16 cellular contexts compared by ENCODE assay signal in the genomic region with DNA sequence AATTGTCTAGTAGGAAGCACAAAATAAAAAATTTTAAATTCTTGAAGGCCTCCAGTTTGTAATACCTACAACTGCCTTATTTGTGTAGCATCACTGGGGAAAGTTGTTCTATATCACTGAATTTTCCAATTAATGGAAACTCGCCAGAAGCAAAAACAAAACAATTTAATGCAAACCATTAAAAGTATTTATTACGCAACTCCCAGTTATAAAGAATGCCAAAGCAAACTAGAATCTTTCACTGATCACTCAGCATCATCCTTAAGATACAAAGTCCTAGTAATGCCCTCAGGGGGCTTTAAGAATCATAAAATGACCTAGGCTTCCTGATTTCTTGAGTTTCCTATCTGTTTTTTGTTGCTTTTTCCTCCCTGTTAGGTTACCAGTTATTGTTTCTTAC.
"Had no signal": no experiment of that assay in that cellular context is flagged by ENCODE, and none has a peak within 500 bp of the region (broad histone marks: within the 10 kb centered on the region; RNA-seq: fewer than 3 reads in every experiment).

No MANE protein-coding gene starts in this region.

- ATAC-seq: activated CD8-positive, alpha-beta T cell treated with anti-CD3 and anti-CD28 coated beads, Interleukin-2, amount 10 ng/mL, durations not matched to agents 7 days and 5 days; effector memory CD8-positive, alpha-beta T cell had no signal

- H3K27ac ChIP-seq: epithelial cell of prostate, sigmoid colon, stomach had no signal

- H3K27me3 ChIP-seq: sigmoid colon had no signal

- H3K9me3 ChIP-seq: sigmoid colon, stomach had no signal

- H3K4me3 ChIP-seq: sigmoid colon, stomach had no signal

- DNase-seq: activated CD4-positive, alpha-beta T cell treated with anti-CD3 and anti-CD28 coated beads, Interleukin-2, amount 10 ng/mL, durations not matched to agents 24 days and 14 days; activated CD4-positive, CD25-positive, alpha-beta regulatory T cell; activated CD8-positive, alpha-beta memory T cell treated with anti-CD3 and anti-CD28 coated beads, Interleukin-2, amount 50 U/mL, for 4 hours; activated CD8-positive, alpha-beta T cell treated with anti-CD3 and anti-CD28 coated beads, Interleukin-2, amount 10 ng/mL, durations not matched to agents 7 days and 5 days; activated gamma-delta T cell treated with Interleukin-2 at 50 U/mL for 16 hours; activated naive CD8-positive, alpha-beta T cell treated with anti-CD3 and anti-CD28 coated beads for 36 hours; activated T-cell treated with anti-CD3 and anti-CD28 coated beads, Interleukin-2, amount 50 U/mL, for 48 hours; cerebellar nuclear complex; effector memory CD8-positive, alpha-beta T cell; glutamatergic neuron; nephron progenitor cell; sigmoid colon; stimulated activated CD4-positive, alpha-beta T cell treated with anti-CD3 and anti-CD28 coated beads, Interleukin-12 subunit alpha, Interleukin-12 subunit beta, amount 100 ng/mL, for 4 hours; stimulated activated CD4-positive, alpha-beta T cell treated with anti-CD3 and anti-CD28 coated beads, Interleukin-2, amount 100 ng/mL, for 24 hours; stomach had no signal

- H3K4me1 ChIP-seq: stomach had no signal
